7 cellular contexts compared by ENCODE assay signal in genomic region chr11:44252999-44253602, GRCh38. TPM values are rescaled to one million over a fixed set of nuclear protein-coding genes. Genes with fewer than 3 reads are reported as not detected.
"Had no signal": no experiment of that assay in that cellular context is flagged by ENCODE, and none has a peak within 500 bp of the region (broad histone marks: within the 10 kb centered on the region; RNA-seq: fewer than 3 reads in every experiment).

No MANE protein-coding gene starts in this region.

- H3K4me1 ChIP-seq: HAP-1 had no signal

- DNase-seq: H7, IMR-90, KBM-7 had no signal

- H3K9me3 ChIP-seq: HAP-1 had no signal

- H3K4me2 ChIP-seq: GM23338 had no signal

- H2AFZ ChIP-seq: GM23338 had no signal

- H3K36me3 ChIP-seq: HAP-1 had no signal

- FAIRE-seq: HTR-8/SVneo had no signal

- H3K4me3 ChIP-seq: GM23338, HAP-1 had no signal

RNA-seq across cellular contexts. Expression of gene ALX4, which starts 56.8 kb away (rescaled TPM):
- total RNA-seq: GM23338, H7, HT-29, IMR-90 had no signal
- polyA plus RNA-seq: GM23338, IMR-90 had no signal
